ENCODE assay signal across 21 cellular contexts in genomic region chr4:90220453-90220852, GRCh38.
"Had no signal": no experiment of that assay in that cellular context is flagged by ENCODE, and none has a peak within 500 bp of the region (broad histone marks: within the 10 kb centered on the region; RNA-seq: fewer than 3 reads in every experiment).

No MANE protein-coding gene starts in this region.

- H3K4me1 ChIP-seq: Peyer's patch, SJCRH30 had no signal

- H3K36me3 ChIP-seq: Peyer's patch, SJCRH30, WERI-Rb-1 had no signal

- H3K4me3 ChIP-seq: Peyer's patch, SJCRH30 had no signal

- H3K27ac ChIP-seq: Peyer's patch, RWPE1, SJCRH30, WERI-Rb-1 had no signal

- DNase-seq: activated CD4-positive, alpha-beta memory T cell treated with anti-CD3 and anti-CD28 coated beads, Interleukin-2, amount 10 ng/mL, durations not matched to agents 7 days and 5 days; activated CD4-positive, alpha-beta T cell treated with anti-CD3 and anti-CD28 coated beads for 36 hours; activated CD4-positive, alpha-beta T cell treated with anti-CD3 and anti-CD28 coated beads, Interleukin-2, amount 50 U/mL, for 1 hour; activated gamma-delta T cell; activated naive CD4-positive, alpha-beta T cell treated with anti-CD3 and anti-CD28 coated beads for 36 hours; activated T-cell treated with anti-CD3 and anti-CD28 coated beads for 4 hours; activated T-cell treated with anti-CD3 and anti-CD28 coated beads, Interleukin-2, amount 50 U/mL, for 48 hours; amygdala; Kasumi-1; NCI-H1048; NCI-H146; NCI-H187 treated with DMSO at 0.1 percent for 48 hours; NCI-H2081 treated with DMSO at 0.1 percent for 48 hours; NCI-H748 treated with DMSO at 0.1 percent for 48 hours; Peyer's patch; Right ventricle myocardium superior; SJCRH30; T-helper 17 cell; T-helper 9 cell; WERI-Rb-1 had no signal

- H3K27me3 ChIP-seq: Peyer's patch, SJCRH30 had no signal

- H3K9me3 ChIP-seq: Peyer's patch had no signal
